In genomic region chr10:11713186-11713743, GRCh38 we compare ENCODE assay signal across 15 cellular contexts. TPM values are rescaled to one million over a fixed set of nuclear protein-coding genes. Genes with fewer than 3 reads are reported as not detected.
DNase-seq lines count a peak whose midpoint lies in the region; ATAC-seq, FAIRE-seq and TF ChIP-seq lines count a peak whose summit lies in the region.
"Had no signal": no experiment of that assay in that cellular context is flagged by ENCODE, and none has a peak within 500 bp of the region (broad histone marks: within the 10 kb centered on the region; RNA-seq: fewer than 3 reads in every experiment).

No MANE protein-coding gene starts in this region.

- CTCF ChIA-PET in CD8-positive, alpha-beta T cell (lab: Charles Lee) = interaction anchor here (0.9 to 2.0 kb wide), 2 partner anchors 12 to 198 kb away, joined by 3 to 8 read pairs; no protein-coding TSS in a partner anchor

- H2AFZ ChIP-seq in OCI-LY3 (ENCODE audit: low read depth, low read length) = no peak overlapping the region

- ATAC-seq in pancreas (peak in 3 of 4 donors; percentile 15 to 28 (median 15)), left colon (no peak)
- ATAC-seq in CD8-positive, alpha-beta T cell = no peak
- no peak for ATAC-seq in activated T-helper 17 cell treated with anti-CD3 and anti-CD28 coated beads, Interleukin-2, amount 50 U/mL, for 72 hours (replicated peaks)
- ATAC-seq: stimulated activated naive CD8-positive, alpha-beta T cell treated with anti-CD3 and anti-CD28 coated beads, Interleukin-15, amount 100 ng/mL, for 72 hours had no signal

- H3K4me3 ChIP-seq in OCI-LY3 (ENCODE audit: low read length) (no peak overlapping the region), epithelial cell of esophagus (ENCODE audit: low read length) (no peak overlapping the region), pancreas (no peak overlapping the region), vagina (no peak overlapping the region)
- H3K4me3 ChIP-seq in CD8-positive, alpha-beta T cell (ENCODE audit: low read depth, low read length) = no peak overlapping the region

- H3K27ac ChIP-seq in OCI-LY3 (ENCODE audit: low read length) (no peak overlapping the region), pancreas (peak overlapping the region in 2 of 4 donors; percentile 4 to 22), vagina (no peak overlapping the region)
- no peak overlapping the region for H3K27ac ChIP-seq in CD8-positive, alpha-beta T cell (ENCODE audit: low read depth, low read length)
- H3K27ac ChIP-seq: RWPE1, VCaP had no signal

- H4K20me1 ChIP-seq in OCI-LY3 (ENCODE audit: insufficient read depth, low read length) = no peaks in the 10 kb centered on the region

- TF ChIP-seq CTCF in OCI-LY3 (IDR thresholded peaks at IDR 0.05; ENCODE audit: low read depth, low read length) (no peak), epithelial cell of esophagus (IDR thresholded peaks at IDR 0.05; ENCODE audit: insufficient read depth, low read depth, low read length, missing control alignments) (no peak), pancreas (IDR thresholded peaks at IDR 0.05) (no peak), vagina (IDR thresholded peaks at IDR 0.05) (no peak)
- TF ChIP-seq CTCF in CD8-positive, alpha-beta T cell (IDR thresholded peaks at IDR 0.05) = no peak

- TF ChIP-seq POLR2A in GM12891 (IDR thresholded peaks at IDR 0.05; ENCODE audit: low read depth, low read length) = no peak
- no peak for TF ChIP-seq POLR2A in vagina (IDR thresholded peaks at IDR 0.05)

- no peak overlapping the region for H3K27ac Mint-ChIP-seq in CD8-positive, alpha-beta T cell
- no peak overlapping the region for H3K27ac Mint-ChIP-seq in activated T-helper 17 cell treated with anti-CD3 and anti-CD28 coated beads, Interleukin-2, amount 50 U/mL, for 72 hours
- H3K27ac Mint-ChIP-seq: activated naive CD8-positive, alpha-beta T cell treated with anti-CD3 and anti-CD28 coated beads, Interleukin-2, amount 10 ng/mL, durations not matched to agents 7 days and 5 days; CD4-positive, alpha-beta T cell; stimulated activated naive CD8-positive, alpha-beta T cell treated with anti-CD3 and anti-CD28 coated beads, Interleukin-15, amount 100 ng/mL, for 72 hours had no signal

- H3K27me3 Mint-ChIP-seq in CD8-positive, alpha-beta T cell (ENCODE audit: low read depth) = peaks cover 9% of the 10 kb centered on the region
- peaks cover 18% of the 10 kb centered on the region for H3K27me3 Mint-ChIP-seq in activated T-helper 17 cell treated with anti-CD3 and anti-CD28 coated beads, Interleukin-2, amount 50 U/mL, for 72 hours

- H3K4me3 Mint-ChIP-seq in CD8-positive, alpha-beta T cell = no peak overlapping the region
- H3K4me3 Mint-ChIP-seq in activated T-helper 17 cell treated with anti-CD3 and anti-CD28 coated beads, Interleukin-2, amount 50 U/mL, for 72 hours = no peak overlapping the region
- H3K4me3 Mint-ChIP-seq: activated naive CD8-positive, alpha-beta T cell treated with anti-CD3 and anti-CD28 coated beads, Interleukin-2, amount 10 ng/mL, durations not matched to agents 7 days and 5 days; CD4-positive, alpha-beta T cell; stimulated activated naive CD8-positive, alpha-beta T cell treated with anti-CD3 and anti-CD28 coated beads, Interleukin-15, amount 100 ng/mL, for 72 hours had no signal

- DNase-seq in GM12891 (ENCODE audit: insufficient read length, low spot score) = no peak
- peak; percentile 61 for DNase-seq in epithelial cell of esophagus (ENCODE audit: low read depth)
- peak in 3 of 6 donors; percentile 16 to 29 (median 27) for DNase-seq in pancreas
- no peak for DNase-seq in vagina (ENCODE audit: extremely low spot score in 2 of 2)
- no peak for DNase-seq in CD8-positive, alpha-beta T cell
- DNase-seq in left colon = no peak
- DNase-seq: activated CD8-positive, alpha-beta memory T cell treated with anti-CD3 and anti-CD28 coated beads, Interleukin-2, amount 50 U/mL, for 4 hours; activated naive CD8-positive, alpha-beta T cell treated with anti-CD3 and anti-CD28 coated beads, Interleukin-2, amount 10 ng/mL, durations not matched to agents 7 days and 5 days; CD4-positive, alpha-beta T cell; stimulated activated CD4-positive, alpha-beta T cell treated with anti-CD3 and anti-CD28 coated beads, Interleukin-4, amount 100 ng/mL, for 24 hours; stimulated activated naive CD8-positive, alpha-beta T cell treated with anti-CD3 and anti-CD28 coated beads, Interleukin-15, amount 100 ng/mL, for 72 hours had no signal

- H3K4me1 ChIP-seq in OCI-LY3 (ENCODE audit: low read length) (peaks cover 25% of the 10 kb centered on the region), pancreas (peaks cover 0 to 9% (median 7%) of the 10 kb centered on the region in 3 donors), vagina (peaks cover 9% of the 10 kb centered on the region)
- H3K4me1 ChIP-seq in CD8-positive, alpha-beta T cell (ENCODE audit: insufficient read depth, low read length) = peaks cover 8% of the 10 kb centered on the region

- intact Hi-C loops in pancreas (cut with DNase I) (no loop called here), vagina (cut with DNase I) (no loop called here), left colon (cut with DNase I, micrococcal nuclease) (no loop called here)
- intact Hi-C loops in CD8-positive, alpha-beta T cell (cut with DNase I, micrococcal nuclease) = no loop called here

- H3K9ac ChIP-seq in OCI-LY3 (ENCODE audit: low read length) = no peak overlapping the region

- H3K27me3 ChIP-seq in OCI-LY3 (ENCODE audit: low read depth, low read length) = peaks cover 75% of the 10 kb centered on the region
- no peaks in the 10 kb centered on the region for H3K27me3 ChIP-seq in pancreas
- H3K27me3 ChIP-seq in vagina = no peaks in the 10 kb centered on the region
- no peaks in the 10 kb centered on the region for H3K27me3 ChIP-seq in CD8-positive, alpha-beta T cell (ENCODE audit: insufficient read depth, low read length)

- H3K36me3 Mint-ChIP-seq in CD8-positive, alpha-beta T cell = no peaks in the 10 kb centered on the region
- no peaks in the 10 kb centered on the region for H3K36me3 Mint-ChIP-seq in activated T-helper 17 cell treated with anti-CD3 and anti-CD28 coated beads, Interleukin-2, amount 50 U/mL, for 72 hours (ENCODE audit: low read depth)
- H3K36me3 Mint-ChIP-seq: activated naive CD8-positive, alpha-beta T cell treated with anti-CD3 and anti-CD28 coated beads, Interleukin-2, amount 10 ng/mL, durations not matched to agents 7 days and 5 days had no signal

- H3K36me3 ChIP-seq in OCI-LY3 (replicated peaks; ENCODE audit: low read depth, low read length) (no peaks in the 10 kb centered on the region), pancreas (no peaks in the 10 kb centered on the region), vagina (no peaks in the 10 kb centered on the region)
- H3K36me3 ChIP-seq in CD8-positive, alpha-beta T cell (ENCODE audit: insufficient read depth, low read length) = no peaks in the 10 kb centered on the region

- H3K9me3 Mint-ChIP-seq in CD8-positive, alpha-beta T cell = peaks cover 4% of the 10 kb centered on the region
- no peaks in the 10 kb centered on the region for H3K9me3 Mint-ChIP-seq in activated T-helper 17 cell treated with anti-CD3 and anti-CD28 coated beads, Interleukin-2, amount 50 U/mL, for 72 hours
- H3K9me3 Mint-ChIP-seq: CD4-positive, alpha-beta T cell had no signal

- POLR2A ChIA-PET in CD8-positive, alpha-beta T cell (lab: Charles Lee) = no interaction called here

- WGBS in pancreas, 2 donors = 57 to 63% methylated on average over 15 of the region's 15 CpGs

- peaks cover 22% of the 10 kb centered on the region for H3K4me1 Mint-ChIP-seq in CD8-positive, alpha-beta T cell (ENCODE audit: low read depth)
- peaks cover 7% of the 10 kb centered on the region for H3K4me1 Mint-ChIP-seq in activated T-helper 17 cell treated with anti-CD3 and anti-CD28 coated beads, Interleukin-2, amount 50 U/mL, for 72 hours

- H3K9me3 ChIP-seq in OCI-LY3 (ENCODE audit: insufficient read depth, low read length) (no peaks in the 10 kb centered on the region), pancreas (no peaks in the 10 kb centered on the region), vagina (no peaks in the 10 kb centered on the region)
- no peaks in the 10 kb centered on the region for H3K9me3 ChIP-seq in CD8-positive, alpha-beta T cell (ENCODE audit: low read length)

- 0 out of 2 replicates have a peak overlapping the region, but pooled peaks have one; percentile 15 for H3K4me2 ChIP-seq in OCI-LY3 (ENCODE audit: low read length)

- FAIRE-seq in GM12891 (lab: Jason Lieb, UNC) = peak; percentile 62
- FAIRE-seq in pancreas (lab: Jason Lieb, UNC) = no peak

- no peaks in the 10 kb centered on the region for H3K79me2 ChIP-seq in OCI-LY3 (ENCODE audit: low read length)

TF ChIP-seq in GM12891, 5 proteins besides CTCF, POLR2A, EP300 and RAD21:
- TF ChIP-seq PAX5 (IDR thresholded peaks at IDR 0.05; ENCODE audit: insufficient read depth, low read length, severe bottlenecking) (no peak), SPI1 (IDR thresholded peaks at IDR 0.05; ENCODE audit: low read depth, low read length) (peak; percentile 88)
TF ChIP-seq in GM12891: peak in this region for 1.

RNA-seq across cellular contexts. Expression of gene ECHDC3, which starts 28.9 kb away (rescaled TPM):
- polyA plus RNA-seq in GM12891 (2012; ENCODE audit: low read depth, missing spikeins) = 5.9 TPM
- total RNA-seq in pancreas = 10 to 100 TPM; 12.3 to 19.6 (median 16.6) TPM
- 10 to 100 TPM in 1 of 2 donors, 1 to 10 TPM in 1; 9.7 to 18.8 TPM for polyA plus RNA-seq in pancreas
- 44.2 TPM for total RNA-seq in vagina
- 1 to 10 TPM in 1 of 2 experiments, under 1 TPM in 1; 0.90 to 1.3 TPM for total RNA-seq in CD8-positive, alpha-beta T cell
- total RNA-seq in left colon = 10 to 100 TPM; 10.2 to 10.5 TPM
- total RNA-seq in activated T-helper 17 cell treated with anti-CD3 and anti-CD28 coated beads, Interleukin-2, amount 50 U/mL, for 72 hours = 1 to 10 TPM in 1 of 2 donors, not detected in 1; 1.5 TPM

Comparison
In these comparisons a context has a peak if more than half of its experiments do, and no peak if none do; other contexts are left out.
1. ATAC-seq: peak in pancreas (3 of 4); none in CD8-positive, alpha-beta T cell (single experiment), left colon (single experiment) and activated T-helper 17 cell treated with anti-CD3 and anti-CD28 coated beads, Interleukin-2, amount 50 U/mL, for 72 hours (single experiment).
2. RNA of gene ECHDC3, which starts 28.9 kb away (total RNA-seq): 44.2 TPM in vagina (single experiment), 12.3 to 19.6 TPM in pancreas and 10.2 to 10.5 TPM in left colon; 1.5 TPM in activated T-helper 17 cell treated with anti-CD3 and anti-CD28 coated beads, Interleukin-2, amount 50 U/mL, for 72 hours and 0.90 to 1.3 TPM in CD8-positive, alpha-beta T cell; every median in the first group is over 4 times any median in the second.